16 cellular contexts compared by ENCODE assay signal in the genomic region with DNA sequence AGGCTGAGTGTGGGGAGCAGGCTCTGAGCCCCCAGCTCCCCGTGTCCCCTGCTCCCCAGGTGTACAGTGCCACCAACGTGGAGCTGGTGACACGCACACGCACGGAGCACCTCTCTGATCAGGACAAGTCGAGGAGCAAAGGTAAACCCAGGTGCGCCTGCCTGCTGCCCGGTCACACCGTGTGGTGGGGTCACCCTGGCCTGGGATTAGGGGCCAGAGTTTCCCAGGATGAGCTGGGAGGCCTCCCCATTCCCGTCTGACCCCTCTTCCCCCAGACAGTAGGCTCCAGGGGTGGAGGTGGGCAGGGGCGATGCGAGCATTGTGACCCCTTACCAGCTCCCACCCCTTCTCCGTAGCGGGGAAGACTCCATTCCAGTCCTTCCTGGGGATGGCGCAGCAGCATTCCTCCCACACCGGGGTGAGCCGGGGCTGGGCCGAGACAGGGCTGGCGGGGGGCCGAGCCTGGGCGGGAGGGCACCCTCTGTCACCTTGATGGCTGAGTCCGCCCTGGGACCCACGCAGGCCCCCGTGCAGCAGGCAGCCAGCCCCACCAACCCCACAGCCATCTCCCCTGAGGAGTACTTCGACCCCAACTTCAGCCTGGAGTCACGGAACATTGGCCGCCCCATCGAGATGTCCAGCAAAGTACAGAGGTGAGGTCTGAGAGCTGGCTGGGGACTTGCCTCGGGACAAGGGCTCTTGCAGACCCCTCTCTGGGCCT. TPM values are rescaled to one million over a fixed set of nuclear protein-coding genes. Genes with fewer than 3 reads are reported as not detected.
A peak's percentile ranks its signal among the peaks of the same experiment; 100 is the strongest.
DNase-seq lines count a peak whose midpoint lies in the region; FAIRE-seq and TF ChIP-seq lines count a peak whose summit lies in the region.
"Had no signal": no experiment of that assay in that cellular context is flagged by ENCODE, and none has a peak within 500 bp of the region (broad histone marks: within the 10 kb centered on the region; RNA-seq: fewer than 3 reads in every experiment).

No MANE protein-coding gene starts in this region.

- H3K9me3 Mint-ChIP-seq in activated T-cell treated with anti-CD3 and anti-CD28 coated beads, Interleukin-2, amount 50 U/mL, for 24 hours, result peaks cover 12% of the 10 kb centered on the region
- peaks cover 0 to 19% (median 11%) of the 10 kb centered on the region in 8 donors for H3K9me3 Mint-ChIP-seq in CD4-positive, alpha-beta memory T cell

- intact Hi-C loops in CD4-positive, alpha-beta memory T cell (cut with micrococcal nuclease), result no loop called here
- intact Hi-C loops in spleen (cut with DNase I; ENCODE audit: low total_unique reads), result no loop called here

- CTCF ChIA-PET in CD4-positive, alpha-beta memory T cell (lab: Charles Lee; ENCODE audit: partially characterized antibody), result interaction anchor here (1.7 kb wide), 1 partner anchor 38 kb away, joined by 5 read pairs; no protein-coding TSS in a partner anchor

- no peak for TF ChIP-seq CTCF in spleen (IDR thresholded peaks at IDR 0.05 in 8 of 11, conservative IDR thresholded peaks at IDR 0.05 in 3 of 11)

- no peak for TF ChIP-seq POLR2A in spleen (IDR thresholded peaks at IDR 0.05)
- TF ChIP-seq POLR2A in H54 (IDR thresholded peaks at IDR 0.05; ENCODE audit: low read depth, low read length), result no peak

- FAIRE-seq in H54 (lab: Jason Lieb, UNC), result no peak
- FAIRE-seq: A204.1, GM12878, GM18507 had no signal

- peaks cover 34% of the 10 kb centered on the region for H3K36me3 ChIP-seq in CD4-positive, alpha-beta memory T cell (ENCODE audit: insufficient read depth, low read length)
- H3K36me3 ChIP-seq in spleen, result peaks cover 0 to 82% (median 61%) of the 10 kb centered on the region in 6 donors

- peaks cover 21% of the 10 kb centered on the region for H3K4me1 ChIP-seq in CD4-positive, alpha-beta memory T cell (ENCODE audit: insufficient read depth, low read length)
- peaks cover 11 to 53% (median 29%) of the 10 kb centered on the region in 6 donors for H3K4me1 ChIP-seq in spleen

- peaks cover 75% of the 10 kb centered on the region for H3K36me3 Mint-ChIP-seq in activated T-cell treated with anti-CD3 and anti-CD28 coated beads, Interleukin-2, amount 50 U/mL, for 24 hours (ENCODE audit: low read depth)
- peaks cover 29 to 45% of the 10 kb centered on the region in 2 donors for H3K36me3 Mint-ChIP-seq in CD4-positive, alpha-beta memory T cell

- H3K4me1 Mint-ChIP-seq in activated T-cell treated with anti-CD3 and anti-CD28 coated beads, Interleukin-2, amount 50 U/mL, for 24 hours (ENCODE audit: low read depth), result peaks cover 27% of the 10 kb centered on the region
- H3K4me1 Mint-ChIP-seq in CD4-positive, alpha-beta memory T cell, result peaks cover 15 to 35% (median 19%) of the 10 kb centered on the region in 4 donors

- peak overlapping the region; percentile 53 for H3K27ac Mint-ChIP-seq in activated T-cell treated with anti-CD3 and anti-CD28 coated beads, Interleukin-2, amount 50 U/mL, for 24 hours
- H3K27ac Mint-ChIP-seq in CD4-positive, alpha-beta memory T cell, result peak overlapping the region in 2 of 7 donors; percentile 32 to 35
- H3K27ac Mint-ChIP-seq: H9 had no signal

- POLR2A ChIA-PET in CD4-positive, alpha-beta memory T cell (lab: Charles Lee; ENCODE audit: partially characterized antibody), result interaction anchor here (0.9 to 14.6 kb wide), 6 partner anchors 9 to 102 kb away, joined by 3 to 196 read pairs (median 12); a partner anchor contains a TSS

- no peak overlapping the region for H3K4me3 ChIP-seq in CD4-positive, alpha-beta memory T cell (ENCODE audit: low read length in 2 of 2)
- no peak overlapping the region for H3K4me3 ChIP-seq in spleen
- H3K4me3 ChIP-seq: GM12878 had no signal

- DNase-seq in activated T-cell treated with anti-CD3 and anti-CD28 coated beads, Interleukin-2, amount 50 U/mL, for 24 hours, result no peak
- no peak for DNase-seq in activated T-cell treated with anti-CD3 and anti-CD28 coated beads, Interleukin-2, amount 50 U/mL, for 48 hours
- peak in 1 of 5 donors; percentile 22 for DNase-seq in CD4-positive, alpha-beta memory T cell
- DNase-seq in islet precursor cell (peak; percentile 44), spleen (peak; percentile 65), DMS114 treated with DMSO at 0.1 percent for 48 hours (lab: John Stamatoyannopoulos, UW; ENCODE audit: unreplicated experiment) (no peak), amniotic stem cell (lab: John Stamatoyannopoulos, UW) (no peak), H54 (ENCODE audit: insufficient read length, low spot score) (no peak)
- DNase-seq: H9, KBM-7, NCI-H1092 treated with DMSO at 0.1 percent for 48 hours, NCI-H187, NCI-H69 had no signal

- no peaks in the 10 kb centered on the region for H3K9me3 ChIP-seq in CD4-positive, alpha-beta memory T cell (ENCODE audit: control insufficient read depth in 1 of 2, low read length in 2 of 2)
- H3K9me3 ChIP-seq in spleen, result peaks cover 5 to 21% (median 19%) of the 10 kb centered on the region in 8 donors

- H3K27me3 Mint-ChIP-seq in activated T-cell treated with anti-CD3 and anti-CD28 coated beads, Interleukin-2, amount 50 U/mL, for 24 hours, result no peaks in the 10 kb centered on the region
- no peaks in the 10 kb centered on the region for H3K27me3 Mint-ChIP-seq in CD4-positive, alpha-beta memory T cell

- H3K27ac ChIP-seq in CD4-positive, alpha-beta memory T cell (ENCODE audit: low read depth, low read length), result peak overlapping the region; percentile 23
- H3K27ac ChIP-seq in spleen, result peak overlapping the region in 1 of 8 donors; percentile 4

- H3K27me3 ChIP-seq in CD4-positive, alpha-beta memory T cell (ENCODE audit: insufficient read depth, low read length), result no peaks in the 10 kb centered on the region
- no peaks in the 10 kb centered on the region for H3K27me3 ChIP-seq in spleen (replicated peaks in 1 of 7)

- H3K4me3 Mint-ChIP-seq in activated T-cell treated with anti-CD3 and anti-CD28 coated beads, Interleukin-2, amount 50 U/mL, for 24 hours, result no peak overlapping the region
- no peak overlapping the region for H3K4me3 Mint-ChIP-seq in CD4-positive, alpha-beta memory T cell
- H3K4me3 Mint-ChIP-seq: H9 had no signal

- WGBS in spleen, 5 donors, result 93 to 96% (median 94%) methylated on average over 16 to 29 of the region's 29 CpGs

RNA-seq across cellular contexts. Expression of a gene that starts 3.7 kb away (rescaled TPM):
- total RNA-seq in CD4-positive, alpha-beta memory T cell, result 10 to 100 TPM; 22.5 to 26.3 TPM
- 1 to 10 TPM in 1 of 2 donors, under 1 TPM in 1; 0.79 to 6.5 TPM for polyA plus RNA-seq in CD4-positive, alpha-beta memory T cell
- 10 to 100 TPM; 14.6 to 31.8 (median 22.9) TPM for total RNA-seq in spleen
- 10 to 100 TPM in 1 of 3 donors, 1 to 10 TPM in 2; 4.3 to 11.1 (median 5.9) TPM for polyA plus RNA-seq in spleen

RNA-seq across cellular contexts. Expression of a gene that starts 10.5 kb away (rescaled TPM):
- 100 to 1,000 TPM; 244 to 247 TPM for total RNA-seq in CD4-positive, alpha-beta memory T cell
- polyA plus RNA-seq in CD4-positive, alpha-beta memory T cell, result 10 to 100 TPM; 12.0 to 31.3 TPM
- total RNA-seq in spleen, result 100 to 1,000 TPM in 5 of 7 donors, 10 to 100 TPM in 2; 67.3 to 151 (median 124) TPM
- polyA plus RNA-seq in spleen, result 100 to 1,000 TPM in 2 of 3 donors, 10 to 100 TPM in 1; 65.2 to 138 (median 129) TPM

RNA-seq across cellular contexts. Expression of a gene that starts 33.4 kb away (rescaled TPM):
- total RNA-seq in CD4-positive, alpha-beta memory T cell, result 100 to 1,000 TPM; 299 to 310 TPM
- 10 to 100 TPM; 12.8 to 63.7 TPM for polyA plus RNA-seq in CD4-positive, alpha-beta memory T cell
- total RNA-seq in spleen, result 100 to 1,000 TPM; 168 to 301 (median 263) TPM
- 100 to 1,000 TPM; 119 to 270 (median 192) TPM for polyA plus RNA-seq in spleen

RNA-seq across cellular contexts. Expression of a gene that starts 53.7 kb away (rescaled TPM):
- total RNA-seq in CD4-positive, alpha-beta memory T cell, result 10 to 100 TPM; 87.9 to 91.3 TPM
- polyA plus RNA-seq in CD4-positive, alpha-beta memory T cell, result 10 to 100 TPM; 93.6 to 96.2 TPM
- total RNA-seq in spleen, result 100 to 1,000 TPM in 4 of 7 donors, 10 to 100 TPM in 3; 81.4 to 159 (median 103) TPM
- 100 to 1,000 TPM; 267 to 290 (median 279) TPM for polyA plus RNA-seq in spleen

Comparison
In these comparisons a context has a peak if more than half of its experiments do, and no peak if none do; other contexts are left out.
1. DNase-seq: peak in islet precursor cell (single experiment) and spleen (single experiment); none in activated T-cell treated with anti-CD3 and anti-CD28 coated beads, Interleukin-2, amount 50 U/mL, for 24 hours (single experiment), activated T-cell treated with anti-CD3 and anti-CD28 coated beads, Interleukin-2, amount 50 U/mL, for 48 hours (0 of 2), DMS114 treated with DMSO at 0.1 percent for 48 hours (single experiment), amniotic stem cell (single experiment) and H54 (single experiment).